Comparison of ENCODE assay signal across 12 cellular contexts in the genomic region with DNA sequence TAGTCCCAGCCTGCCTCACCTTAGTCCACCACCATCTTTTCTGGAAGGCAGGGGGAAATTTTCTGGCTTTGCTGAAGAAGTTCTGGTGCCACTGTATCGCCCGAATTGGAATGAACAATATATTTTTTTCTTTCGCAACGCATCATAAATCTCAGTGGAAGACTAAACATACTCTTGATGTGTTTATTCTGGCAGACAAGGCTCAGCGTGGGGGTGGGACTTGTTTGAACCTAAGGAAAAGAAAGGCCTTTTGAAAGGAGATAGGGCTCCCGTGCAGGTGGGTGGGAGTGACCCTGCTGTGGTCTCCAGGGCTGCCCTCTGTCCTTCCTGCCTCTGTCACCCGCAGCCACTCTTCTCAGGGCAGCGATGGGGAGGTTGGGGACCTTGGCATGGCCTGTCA. TPM values are rescaled to one million over a fixed set of nuclear protein-coding genes. Genes with fewer than 3 reads are reported as not detected.
A peak's percentile ranks its signal among the peaks of the same experiment; 100 is the strongest.
DNase-seq lines count a peak whose midpoint lies in the region; ATAC-seq, FAIRE-seq and TF ChIP-seq lines count a peak whose summit lies in the region.
"Had no signal": no experiment of that assay in that cellular context is flagged by ENCODE, and none has a peak within 500 bp of the region (broad histone marks: within the 10 kb centered on the region; RNA-seq: fewer than 3 reads in every experiment).

No MANE protein-coding gene starts in this region.

- no peak overlapping the region for H3K4me3 Mint-ChIP-seq in T-helper 2 cell treated with Interferon-gamma antibody and Interleukin-4, amounts not matched to agents 5 μg/mL and 100 μg/mL, for 36 hours

- intact Hi-C loops in spleen (cut with DNase I; ENCODE audit: low total_unique reads), result loop anchor here (2.0 kb wide), 1 partner anchor 51 kb away; no protein-coding TSS in a partner anchor

- H3K27me3 Mint-ChIP-seq in T-helper 2 cell treated with Interferon-gamma antibody and Interleukin-4, amounts not matched to agents 5 μg/mL and 100 μg/mL, for 36 hours (ENCODE audit: low read depth), result no peaks in the 10 kb centered on the region

- ATAC-seq in GM19395 (IDR thresholded peaks at IDR 0.05; ENCODE audit: unreplicated experiment), result no peak
- ATAC-seq: body of pancreas, right cardiac atrium had no signal

- DNase-seq in T-helper 2 cell treated with Interferon-gamma antibody and Interleukin-4, amounts not matched to agents 5 μg/mL and 100 μg/mL, for 36 hours (ENCODE audit: low spot score), result no peak
- DNase-seq in T-helper 2 cell, result no peak
- peak; percentile 83 for DNase-seq in NCI-H345 (lab: John Stamatoyannopoulos, UW)
- DNase-seq in bronchial epithelial cell (ENCODE audit: low read depth), result no peak
- DNase-seq in spleen, result no peak
- DNase-seq in GM19239 (ENCODE audit: insufficient read length, low spot score), result no peak
- no peak for DNase-seq in NCI-H2227 treated with DMSO at 0.1 percent for 48 hours (lab: John Stamatoyannopoulos, UW)
- DNase-seq: body of pancreas, Kasumi-1 had no signal

- FAIRE-seq in bronchial epithelial cell (lab: Jason Lieb, UNC), result peak; percentile 13
- FAIRE-seq in GM19239 (lab: Jason Lieb, UNC), result no peak
- FAIRE-seq: TTC549 had no signal

- H3K4me1 Mint-ChIP-seq in T-helper 2 cell treated with Interferon-gamma antibody and Interleukin-4, amounts not matched to agents 5 μg/mL and 100 μg/mL, for 36 hours (ENCODE audit: low read depth), result peaks cover 45% of the 10 kb centered on the region

- peaks cover 64% of the 10 kb centered on the region for H3K36me3 Mint-ChIP-seq in T-helper 2 cell treated with Interferon-gamma antibody and Interleukin-4, amounts not matched to agents 5 μg/mL and 100 μg/mL, for 36 hours (ENCODE audit: low read depth)

- H3K4me3 ChIP-seq in bronchial epithelial cell (ENCODE audit: low read depth, low read length) (no peak overlapping the region), spleen (no peak overlapping the region)
- H3K4me3 ChIP-seq: body of pancreas had no signal

- H3K36me3 ChIP-seq in bronchial epithelial cell (ENCODE audit: control insufficient read depth, insufficient read depth, low read length) (peaks cover 32% of the 10 kb centered on the region), spleen (peaks cover 0 to 83% (median 11%) of the 10 kb centered on the region in 6 donors)

- 75 to 88% (median 82%) methylated on average over 8 of the region's 8 CpGs for WGBS in spleen, 5 donors

- no peak for TF ChIP-seq CTCF in bronchial epithelial cell (IDR thresholded peaks at IDR 0.05; ENCODE audit: insufficient read depth, low read length, severe bottlenecking)
- no peak for TF ChIP-seq CTCF in spleen (IDR thresholded peaks at IDR 0.05 in 8 of 11, conservative IDR thresholded peaks at IDR 0.05 in 3 of 11)

- H3K9me3 Mint-ChIP-seq in T-helper 2 cell treated with Interferon-gamma antibody and Interleukin-4, amounts not matched to agents 5 μg/mL and 100 μg/mL, for 36 hours, result no peaks in the 10 kb centered on the region

- H3K27ac ChIP-seq in spleen, result peak overlapping the region in 7 of 8 donors; percentile 4 to 88 (median 73)
- H3K27ac ChIP-seq: body of pancreas had no signal

- H3K27me3 ChIP-seq in bronchial epithelial cell (ENCODE audit: control insufficient read depth, insufficient read depth, low read length), result no peaks in the 10 kb centered on the region
- no peaks in the 10 kb centered on the region for H3K27me3 ChIP-seq in spleen (replicated peaks in 1 of 7)
- H3K27me3 ChIP-seq: body of pancreas had no signal

- H3K27ac Mint-ChIP-seq in T-helper 2 cell treated with Interferon-gamma antibody and Interleukin-4, amounts not matched to agents 5 μg/mL and 100 μg/mL, for 36 hours, result peak overlapping the region; percentile 73

- H3K4me1 ChIP-seq in spleen, result peaks cover 50 to 91% (median 74%) of the 10 kb centered on the region in 6 donors
- H3K4me1 ChIP-seq: body of pancreas had no signal

- no peaks in the 10 kb centered on the region for H3K9me3 ChIP-seq in spleen
- H3K9me3 ChIP-seq: body of pancreas had no signal

- no peak for TF ChIP-seq POLR2A in spleen (IDR thresholded peaks at IDR 0.05)

RNA-seq across cellular contexts. Expression of a gene that starts 42.5 kb away (rescaled TPM):
- total RNA-seq in bronchial epithelial cell (48.7 and 84.9 TPM in 2 replicates), spleen (100 to 1,000 TPM in 4 of 7 donors, 10 to 100 TPM in 3; 65.3 to 174 (median 125) TPM)
- polyA plus RNA-seq in spleen, result 100 to 1,000 TPM in 1 of 3 donors, 10 to 100 TPM in 2; 27.8 to 111 (median 35.3) TPM
